Comparison of ENCODE assay signal across 29 cellular contexts in genomic region chr13:52036037-52036436, GRCh38.
"Had no signal": no experiment of that assay in that cellular context is flagged by ENCODE, and none has a peak within 500 bp of the region (broad histone marks: within the 10 kb centered on the region; RNA-seq: fewer than 3 reads in every experiment).

No MANE protein-coding gene starts in this region.

- H3K4me3 ChIP-seq: esophagus muscularis mucosa, gastrocnemius medialis, heart left ventricle had no signal

- H3K4me1 ChIP-seq: esophagus muscularis mucosa, foreskin keratinocyte, gastrocnemius medialis, heart left ventricle had no signal

- H3K27ac ChIP-seq: brain microvascular endothelial cell, esophagus muscularis mucosa, foreskin keratinocyte, gastrocnemius medialis, heart left ventricle had no signal

- DNase-seq: activated CD4-positive, alpha-beta memory T cell treated with anti-CD3 and anti-CD28 coated beads, Interleukin-2, amount 10 ng/mL, durations not matched to agents 7 days and 5 days; activated CD4-positive, alpha-beta T cell treated with anti-CD3 and anti-CD28 coated beads for 1 hour; activated CD4-positive, alpha-beta T cell treated with anti-CD3 and anti-CD28 coated beads for 4 hours; activated CD4-positive, alpha-beta T cell treated with anti-CD3 and anti-CD28 coated beads, Interleukin-2, amount 10 ng/mL, durations not matched to agents 7 days and 5 days; activated CD4-positive, alpha-beta T cell treated with anti-CD3 and anti-CD28 coated beads, Interleukin-2, amount 50 U/mL, for 4 hours; activated CD8-positive, alpha-beta memory T cell treated with anti-CD3 and anti-CD28 coated beads, Interleukin-2, amount 50 U/mL, for 48 hours; activated gamma-delta T cell; activated naive CD4-positive, alpha-beta T cell; activated naive CD4-positive, alpha-beta T cell treated with anti-CD3 and anti-CD28 coated beads, Interleukin-2, amount 10 ng/mL, durations not matched to agents 7 days and 5 days; activated naive CD8-positive, alpha-beta T cell treated with anti-CD3 and anti-CD28 coated beads, Interleukin-2, amount 10 ng/mL, durations not matched to agents 7 days and 5 days; activated T-cell treated with anti-CD3 and anti-CD28 coated beads for 4 hours; activated T-cell treated with anti-CD3 and anti-CD28 coated beads, Interleukin-2, amount 50 U/mL, for 24 hours; activated T-cell treated with anti-CD3 and anti-CD28 coated beads, Interleukin-2, amount 50 U/mL, for 72 hours; anterior cingulate cortex; brain microvascular endothelial cell; caudate nucleus; cortex of kidney; dermis blood vessel endothelial cell; effector CD4-positive, alpha-beta T cell; effector memory CD8-positive, alpha-beta T cell; erythroblast; foreskin keratinocyte; gastrocnemius medialis; glutamatergic neuron; heart left ventricle; T-helper 2 cell had no signal

- H3K36me3 ChIP-seq: brain microvascular endothelial cell, esophagus muscularis mucosa, gastrocnemius medialis, heart left ventricle had no signal

- ATAC-seq: activated naive CD4-positive, alpha-beta T cell treated with anti-CD3 and anti-CD28 coated beads, Interleukin-2, amount 50 U/mL, for 72 hours; activated T-cell treated with anti-CD3 and anti-CD28 coated beads, Interleukin-2, amount 50 U/mL, for 72 hours; effector memory CD8-positive, alpha-beta T cell; foreskin keratinocyte; gastrocnemius medialis; heart left ventricle; WTC11 had no signal

- H3K9me3 ChIP-seq: esophagus muscularis mucosa, gastrocnemius medialis, heart left ventricle had no signal

- H3K27me3 ChIP-seq: brain microvascular endothelial cell, esophagus muscularis mucosa, foreskin keratinocyte, gastrocnemius medialis, heart left ventricle had no signal
